9 cellular contexts compared by ENCODE assay signal in genomic region chr1:10528066-10529014, GRCh38. TPM values are rescaled to one million over a fixed set of nuclear protein-coding genes. Genes with fewer than 3 reads are reported as not detected.
A peak's percentile ranks its signal among the peaks of the same experiment; 100 is the strongest.
DNase-seq lines count a peak whose midpoint lies in the region; ATAC-seq, FAIRE-seq and TF ChIP-seq lines count a peak whose summit lies in the region.
"Had no signal": no experiment of that assay in that cellular context is flagged by ENCODE, and none has a peak within 500 bp of the region (broad histone marks: within the 10 kb centered on the region; RNA-seq: fewer than 3 reads in every experiment).

No MANE protein-coding gene starts in this region.

- no peaks in the 10 kb centered on the region for H3K9me1 ChIP-seq in endothelial cell of umbilical vein (replicated peaks; ENCODE audit: control insufficient read depth, extremely low read depth, insufficient read depth, low read length)

- POLR2A ChIA-PET in AG04450 (lab: Yijun Ruan, JAX) (interaction anchor here (0.6 to 1.3 kb wide), 4 partner anchors 9 to 73 kb away, joined by 3 to 5 read pairs (median 4); no protein-coding TSS in a partner anchor), endothelial cell of umbilical vein (lab: Charles Lee) (no interaction called here)

- DNase-seq in AG04450 (ENCODE audit: low read depth, low spot score): peak; percentile 53
- DNase-seq in NCI-H226: peak; percentile 97
- peak; percentile 75 for DNase-seq in endothelial cell of umbilical vein (ENCODE audit: low read depth, low spot score)
- DNase-seq in T-helper 1 cell: no peak
- no peak for DNase-seq in activated naive CD4-positive, alpha-beta T cell (lab: John Stamatoyannopoulos, UW)

- intact Hi-C loops in endothelial cell of umbilical vein (cut with micrococcal nuclease): loop anchor here (1.0 to 5.0 kb wide), 6 partner anchors 17 to 434 kb away; partner anchors contain the start of gene CASZ1

- no peak overlapping the region for H3K4me3 ChIP-seq in AG04450 (ENCODE audit: low read depth, low read length)
- peak overlapping the region in 1 of 3 experiments; percentile 28 for H3K4me3 ChIP-seq in endothelial cell of umbilical vein (replicated peaks in 1 of 3; ENCODE audit: insufficient read depth in 1 of 3, low read depth in 1 of 3, low read length in 3 of 3)
- no peak overlapping the region for H3K4me3 ChIP-seq in muscle layer of colon (ENCODE audit: low read depth in 1 of 2, low read length in 2 of 2)

- H3K9ac ChIP-seq in endothelial cell of umbilical vein (replicated peaks; ENCODE audit: extremely low read depth, insufficient read depth, low read length): peak overlapping the region; percentile 46
- H3K9ac ChIP-seq in muscle layer of colon (ENCODE audit: low read length): peak overlapping the region; percentile 8
- H3K9ac ChIP-seq: parathyroid adenoma had no signal

- H3K9me3 ChIP-seq in AG04450 (ENCODE audit: control insufficient read depth, insufficient read depth, low read length): no peaks in the 10 kb centered on the region
- no peaks in the 10 kb centered on the region for H3K9me3 ChIP-seq in endothelial cell of umbilical vein (replicated peaks; ENCODE audit: control insufficient read depth, insufficient read depth, low read length)
- H3K9me3 ChIP-seq in muscle layer of colon (ENCODE audit: low read length): no peaks in the 10 kb centered on the region

- no peaks in the 10 kb centered on the region for H3K36me3 ChIP-seq in endothelial cell of umbilical vein (ENCODE audit: control insufficient read depth in 2 of 2, extremely low read depth in 1 of 2, insufficient read depth in 2 of 2, low read length in 2 of 2)
- H3K36me3 ChIP-seq in muscle layer of colon (ENCODE audit: insufficient read depth, low read length): no peaks in the 10 kb centered on the region

- no peak for TF ChIP-seq POLR2A in endothelial cell of umbilical vein (IDR thresholded peaks at IDR 0.05; ENCODE audit: low read depth, low read length)

- H4K20me1 ChIP-seq in endothelial cell of umbilical vein (replicated peaks; ENCODE audit: control insufficient read depth, extremely low read depth, insufficient read depth, low read length): no peaks in the 10 kb centered on the region

- no peak for ATAC-seq in GM21717 (IDR thresholded peaks at IDR 0.05; ENCODE audit: unreplicated experiment)
- ATAC-seq in HG02642 (IDR thresholded peaks at IDR 0.05; ENCODE audit: poor library complexity, unreplicated experiment): no peak

- H3K4me2 ChIP-seq in endothelial cell of umbilical vein (ENCODE audit: insufficient read depth, low read length): peak overlapping the region; percentile 62

- CTCF ChIA-PET in AG04450 (lab: Charles Lee): interaction anchor here (0.7 to 2.2 kb wide), 10 partner anchors 12 to 398 kb away, joined by 3 to 12 read pairs (median 3); no protein-coding TSS in a partner anchor
- CTCF ChIA-PET in endothelial cell of umbilical vein (lab: Charles Lee): interaction anchor here (0.8 to 2.7 kb wide), 15 partner anchors 8 to 414 kb away, joined by 3 to 31 read pairs (median 5); no protein-coding TSS in a partner anchor

- peaks cover 8% of the 10 kb centered on the region for H3K79me2 ChIP-seq in endothelial cell of umbilical vein (ENCODE audit: control insufficient read depth, insufficient read depth, low read length)

- no peak overlapping the region for H2AFZ ChIP-seq in endothelial cell of umbilical vein (ENCODE audit: low read depth, low read length)
- H2AFZ ChIP-seq: parathyroid adenoma had no signal

- BruUV-seq in endothelial cell of umbilical vein (replicated peaks; lab: Mats Ljungman, UMichigan): TSS peak; percentile 96

- peak overlapping the region; percentile 62 for H3K27ac ChIP-seq in AG04450 (ENCODE audit: low read depth, low read length)
- H3K27ac ChIP-seq in endothelial cell of umbilical vein (ENCODE audit: insufficient read depth, low read depth, low read length): peak overlapping the region; percentile 87
- H3K27ac ChIP-seq in muscle layer of colon (ENCODE audit: low read depth, low read length): peak overlapping the region; percentile 70
- H3K27ac ChIP-seq: parathyroid adenoma had no signal

- peaks cover 30% of the 10 kb centered on the region for H3K4me1 ChIP-seq in endothelial cell of umbilical vein (ENCODE audit: control insufficient read depth, extremely low read depth, insufficient read depth, low read length)
- peaks cover 49% of the 10 kb centered on the region for H3K4me1 ChIP-seq in muscle layer of colon (ENCODE audit: insufficient read depth, low read length)

- dilution Hi-C loops in endothelial cell of umbilical vein (cut with MboI; ENCODE audit: extremely low pct_ligation_motif_present, low sequenced_read_pairs): no loop called here

- peak; percentile 91 for FAIRE-seq in endothelial cell of umbilical vein (lab: Jason Lieb, UNC)

- TF ChIP-seq CTCF in AG04450 (IDR thresholded peaks at IDR 0.05; ENCODE audit: low read depth, low read length): no peak
- TF ChIP-seq CTCF in endothelial cell of umbilical vein (IDR thresholded peaks at IDR 0.05; ENCODE audit: extremely low read depth in 1 of 2, insufficient read depth in 1 of 2, low read depth in 1 of 2, low read length in 2 of 2): no peak

- H3K27me3 ChIP-seq in AG04450 (ENCODE audit: control insufficient read depth, insufficient read depth, low read length): no peaks in the 10 kb centered on the region
- no peaks in the 10 kb centered on the region for H3K27me3 ChIP-seq in endothelial cell of umbilical vein (ENCODE audit: control insufficient read depth in 2 of 2, insufficient read depth in 2 of 2, low read length in 2 of 2)
- H3K27me3 ChIP-seq in muscle layer of colon (ENCODE audit: control insufficient read depth in 1 of 2, insufficient read depth in 2 of 2, low read length in 2 of 2): no peaks in the 10 kb centered on the region

TF ChIP-seq in endothelial cell of umbilical vein, 7 proteins besides CTCF, POLR2A, EP300 and RAD21:
- TF ChIP-seq, protein P1, sequence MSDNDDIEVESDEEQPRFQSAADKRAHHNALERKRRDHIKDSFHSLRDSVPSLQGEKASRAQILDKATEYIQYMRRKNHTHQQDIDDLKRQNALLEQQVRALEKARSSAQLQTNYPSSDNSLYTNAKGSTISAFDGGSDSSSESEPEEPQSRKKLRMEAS (IDR thresholded peaks at IDR 0.05; ENCODE audit: insufficient read depth, insufficient read length): no peak
- peak; percentile 30 for TF ChIP-seq GATA2 (IDR thresholded peaks at IDR 0.05; ENCODE audit: insufficient read depth, insufficient read length, low read depth, low read length)
- TF ChIP-seq POLR2AphosphoS5 (IDR thresholded peaks at IDR 0.05; ENCODE audit: insufficient read depth, low read depth, low read length): peak; percentile 38
- TF ChIP-seq MYC (IDR thresholded peaks at IDR 0.05; ENCODE audit: low read depth, low read length): no peak
- peak; percentile 84 for TF ChIP-seq JUN (IDR thresholded peaks at IDR 0.05; ENCODE audit: borderline replicate concordance, insufficient read depth, insufficient read length, low read depth)
- no peak for TF ChIP-seq EZH2 (IDR thresholded peaks at IDR 0.05; ENCODE audit: borderline replicate concordance, low read depth, low read length, severe bottlenecking)
- peak; percentile 86 for TF ChIP-seq FOS (IDR thresholded peaks at IDR 0.05; ENCODE audit: borderline replicate concordance, insufficient read depth, low read length)

RNA-seq across cellular contexts. Expression of gene PEX14, which starts 53.6 kb away (rescaled TPM):
- polyA plus RNA-seq in AG04450 (2011; rRNA removed) (6.6 and 7.7 TPM in 2 replicates), endothelial cell of umbilical vein (19.5 and 20.1 TPM in 2 replicates)
- 5.5 and 7.5 TPM in 2 replicates for polyA minus RNA-seq in AG04450 (2011; rRNA and poly(A)+ RNA removed)
- 22.8 and 26.5 TPM in 2 replicates for total RNA-seq in endothelial cell of umbilical vein
- polyA plus RNA-seq in endothelial cell of umbilical vein (2011; cell fraction: cytosol; rRNA removed): 11.0 and 15.8 TPM in 2 replicates
- polyA plus RNA-seq in endothelial cell of umbilical vein (2011; cell fraction: nucleus; rRNA removed): 21.3 and 21.7 TPM in 2 replicates
- polyA plus RNA-seq in endothelial cell of umbilical vein (2012): 15.3 and 18.1 TPM in 2 replicates
- polyA minus RNA-seq in endothelial cell of umbilical vein: 9.4 and 18.6 TPM in 2 replicates
- 5.4 TPM for polyA minus RNA-seq in endothelial cell of umbilical vein (2011; cell fraction: cytosol; rRNA and poly(A)+ RNA removed)
- 10.7 and 22.7 TPM in 2 replicates for polyA minus RNA-seq in endothelial cell of umbilical vein (2011; cell fraction: nucleus; rRNA and poly(A)+ RNA removed)

RNA-seq across cellular contexts. Expression of gene DFFA, which starts 56.0 kb away (rescaled TPM):
- polyA plus RNA-seq in AG04450 (2011; rRNA removed): 33.6 and 35.3 TPM in 2 replicates
- 27.2 and 30.3 TPM in 2 replicates for polyA minus RNA-seq in AG04450 (2011; rRNA and poly(A)+ RNA removed)
- 44.5 and 45.9 TPM in 2 replicates for total RNA-seq in endothelial cell of umbilical vein
- polyA plus RNA-seq in endothelial cell of umbilical vein: 21.0 and 30.0 TPM in 2 replicates
- polyA plus RNA-seq in endothelial cell of umbilical vein (2011; cell fraction: cytosol; rRNA removed): 30.1 and 35.7 TPM in 2 replicates
- polyA plus RNA-seq in endothelial cell of umbilical vein (2011; cell fraction: nucleus; rRNA removed): 16.9 and 17.5 TPM in 2 replicates
- 35.6 and 39.8 TPM in 2 replicates for polyA plus RNA-seq in endothelial cell of umbilical vein (2012)
- polyA minus RNA-seq in endothelial cell of umbilical vein: 50.9 and 54.5 TPM in 2 replicates
- polyA minus RNA-seq in endothelial cell of umbilical vein (2011; cell fraction: cytosol; rRNA and poly(A)+ RNA removed): 19.4 TPM
- polyA minus RNA-seq in endothelial cell of umbilical vein (2011; cell fraction: nucleus; rRNA and poly(A)+ RNA removed): 8.4 and 10.9 TPM in 2 replicates

Comparison
In these comparisons a context has a peak if more than half of its experiments do, and no peak if none do; other contexts are left out.
1. DNase-seq: peak in AG04450 (single experiment), NCI-H226 (single experiment) and endothelial cell of umbilical vein (single experiment); none in T-helper 1 cell (0 of 5) and activated naive CD4-positive, alpha-beta T cell (0 of 4).
2. Peak in every context shown above with its lines, with median percentiles within 50 percentile points of each other: H3K27ac ChIP-seq.